Comparison of ENCODE assay signal across 1 cellular context in genomic region chr11:65623852-65624616, GRCh38.
A peak's percentile ranks its signal among the peaks of the same experiment; 100 is the strongest.
TF ChIP-seq lines count a peak whose summit lies in the region.

No MANE protein-coding gene starts in this region.

TF ChIP-seq in HepG2, 621 proteins besides CTCF, POLR2A, EP300 and RAD21:
- TF ChIP-seq RBFOX2 (IDR thresholded peaks at IDR 0.05; ENCODE audit: low read depth, low read length) (peak; percentile 50; the same call in 1 of the 2 replicates), AGO2 (optimal IDR thresholded peaks at IDR 0.05; ENCODE audit: low read depth, low read length) (peak; percentile 70), FOXM1 (CRISPR knock-in tag; IDR thresholded peaks at IDR 0.05) (no peak)
TF ChIP-seq in HepG2: peak in this region for 2.
